In the genomic region with DNA sequence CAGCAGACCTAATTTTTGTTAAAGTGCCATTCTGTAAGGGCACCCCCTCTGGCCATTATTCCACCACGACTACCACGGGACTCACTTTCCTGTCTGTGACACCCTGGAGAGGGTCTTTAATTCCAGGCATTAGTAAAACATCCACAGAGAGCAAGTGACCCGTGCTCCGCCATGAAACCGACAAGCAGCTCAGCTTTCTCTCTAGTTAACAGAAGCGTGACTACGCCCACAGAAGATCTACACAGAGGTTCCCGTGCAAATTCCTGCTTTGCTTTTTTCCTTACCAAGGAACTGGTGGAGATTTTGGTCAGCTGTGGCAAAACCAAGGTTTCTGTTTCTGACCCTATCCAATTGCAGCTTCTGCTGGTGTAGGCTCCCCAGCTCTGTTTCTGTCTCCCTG, we compare ENCODE assay signal across 19 cellular contexts. TPM values are rescaled to one million over a fixed set of nuclear protein-coding genes. Genes with fewer than 3 reads are reported as not detected.
"Had no signal": no experiment of that assay in that cellular context is flagged by ENCODE, and none has a peak within 500 bp of the region (broad histone marks: within the 10 kb centered on the region; RNA-seq: fewer than 3 reads in every experiment).

No MANE protein-coding gene starts in this region.

- H3K36me3 Mint-ChIP-seq: activated naive CD8-positive, alpha-beta T cell treated with anti-CD3 and anti-CD28 coated beads, Interleukin-2, amount 10 ng/mL, durations not matched to agents 7 days and 5 days; stimulated activated effector memory CD8-positive, alpha-beta T cell treated with anti-CD3 and anti-CD28 coated beads, Interleukin-12 subunit alpha, Interleukin-12 subunit beta, amount 100 ng/mL, for 72 hours had no signal

- H3K27ac ChIP-seq: breast epithelium, esophagus squamous epithelium, ovary, transverse colon, VCaP had no signal

- DNase-seq: activated CD4-positive, alpha-beta T cell treated with anti-CD3 and anti-CD28 coated beads for 36 hours; activated CD8-positive, alpha-beta memory T cell treated with anti-CD3 and anti-CD28 coated beads, Interleukin-2, amount 50 U/mL, for 4 hours; activated CD8-positive, alpha-beta T cell treated with anti-CD3 and anti-CD28 coated beads for 36 hours; activated naive CD8-positive, alpha-beta T cell treated with anti-CD3 and anti-CD28 coated beads, Interleukin-2, amount 10 ng/mL, durations not matched to agents 7 days and 5 days; activated T-cell treated with anti-CD3 and anti-CD28 coated beads, Interleukin-2, amount 50 U/mL, for 72 hours; anterior cingulate cortex; esophagus squamous epithelium; foreskin melanocyte; left lung; ovary; retina; substantia nigra; T1000; transverse colon had no signal

- H3K27me3 ChIP-seq: breast epithelium, left lung, ovary had no signal

- H3K4me3 ChIP-seq: breast epithelium, esophagus squamous epithelium, ovary, skin epidermis, transverse colon had no signal

- H3K9me3 ChIP-seq: breast epithelium, esophagus squamous epithelium, left lung, ovary, transverse colon had no signal

- ATAC-seq: activated CD4-positive, alpha-beta T cell treated with anti-CD3 and anti-CD28 coated beads for 36 hours; activated CD8-positive, alpha-beta T cell treated with anti-CD3 and anti-CD28 coated beads for 36 hours; activated T-cell treated with anti-CD3 and anti-CD28 coated beads, Interleukin-2, amount 50 U/mL, for 72 hours; stimulated activated effector memory CD8-positive, alpha-beta T cell treated with anti-CD3 and anti-CD28 coated beads, Interleukin-12 subunit alpha, Interleukin-12 subunit beta, amount 100 ng/mL, for 72 hours had no signal

- H3K4me3 Mint-ChIP-seq: activated CD4-positive, alpha-beta T cell treated with anti-CD3 and anti-CD28 coated beads for 36 hours; activated CD8-positive, alpha-beta T cell treated with anti-CD3 and anti-CD28 coated beads for 36 hours; activated naive CD8-positive, alpha-beta T cell treated with anti-CD3 and anti-CD28 coated beads, Interleukin-2, amount 10 ng/mL, durations not matched to agents 7 days and 5 days; activated T-cell treated with anti-CD3 and anti-CD28 coated beads, Interleukin-2, amount 50 U/mL, for 72 hours; neural crest cell; stimulated activated effector memory CD8-positive, alpha-beta T cell treated with anti-CD3 and anti-CD28 coated beads, Interleukin-12 subunit alpha, Interleukin-12 subunit beta, amount 100 ng/mL, for 72 hours had no signal

- H3K9me3 Mint-ChIP-seq: activated CD8-positive, alpha-beta T cell treated with anti-CD3 and anti-CD28 coated beads for 36 hours; activated naive CD8-positive, alpha-beta T cell treated with anti-CD3 and anti-CD28 coated beads, Interleukin-2, amount 10 ng/mL, durations not matched to agents 7 days and 5 days; activated T-cell treated with anti-CD3 and anti-CD28 coated beads, Interleukin-2, amount 50 U/mL, for 72 hours; neural crest cell; stimulated activated effector memory CD8-positive, alpha-beta T cell treated with anti-CD3 and anti-CD28 coated beads, Interleukin-12 subunit alpha, Interleukin-12 subunit beta, amount 100 ng/mL, for 72 hours had no signal

- H3K36me3 ChIP-seq: breast epithelium, esophagus squamous epithelium, left lung, ovary, transverse colon had no signal

- H3K27ac Mint-ChIP-seq: activated CD4-positive, alpha-beta T cell treated with anti-CD3 and anti-CD28 coated beads for 36 hours; activated CD8-positive, alpha-beta T cell treated with anti-CD3 and anti-CD28 coated beads for 36 hours; activated naive CD8-positive, alpha-beta T cell treated with anti-CD3 and anti-CD28 coated beads, Interleukin-2, amount 10 ng/mL, durations not matched to agents 7 days and 5 days; activated T-cell treated with anti-CD3 and anti-CD28 coated beads, Interleukin-2, amount 50 U/mL, for 72 hours; stimulated activated effector memory CD8-positive, alpha-beta T cell treated with anti-CD3 and anti-CD28 coated beads, Interleukin-12 subunit alpha, Interleukin-12 subunit beta, amount 100 ng/mL, for 72 hours had no signal

RNA-seq across cellular contexts. Expression of gene SIGLEC15, which starts 4.4 kb away (rescaled TPM):
- total RNA-seq: activated CD4-positive, alpha-beta T cell treated with anti-CD3 and anti-CD28 coated beads for 36 hours; activated CD8-positive, alpha-beta T cell treated with anti-CD3 and anti-CD28 coated beads for 36 hours; activated naive CD8-positive, alpha-beta T cell treated with anti-CD3 and anti-CD28 coated beads, Interleukin-2, amount 10 ng/mL, durations not matched to agents 7 days and 5 days; activated T-cell treated with anti-CD3 and anti-CD28 coated beads, Interleukin-2, amount 50 U/mL, for 72 hours; esophagus squamous epithelium; neural crest cell; transverse colon had no signal
